9 cellular contexts compared by ENCODE assay signal in the genomic region with DNA sequence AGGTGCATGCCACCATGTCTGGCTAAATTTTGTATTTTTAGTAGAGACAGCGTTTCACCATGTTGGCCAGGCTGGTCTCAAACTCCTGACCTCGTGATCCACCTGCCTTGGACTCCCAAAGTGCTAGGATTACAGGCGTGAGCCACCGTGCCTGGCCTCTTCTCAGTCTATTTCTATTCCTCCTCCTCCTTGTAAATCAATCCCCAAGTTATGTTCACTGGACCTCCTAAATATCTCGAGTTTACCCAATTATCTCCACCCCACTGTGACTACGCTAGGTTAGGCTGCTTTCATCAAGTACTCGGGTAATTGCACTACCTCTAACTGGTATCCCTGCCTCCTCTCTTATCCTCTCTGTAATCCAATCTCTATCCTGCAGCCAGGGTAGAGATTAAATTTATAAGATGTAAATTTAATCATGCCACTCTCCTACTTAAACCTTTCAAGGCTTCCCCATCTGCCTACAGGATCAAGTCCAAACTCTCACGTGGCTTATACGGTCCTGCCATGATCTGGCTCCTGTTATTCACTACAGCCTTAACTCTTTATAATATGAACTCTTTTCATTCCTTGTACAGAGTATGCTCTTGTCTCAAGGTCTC. TPM values are rescaled to one million over a fixed set of nuclear protein-coding genes. Genes with fewer than 3 reads are reported as not detected.
DNase-seq lines count a peak whose midpoint lies in the region; ATAC-seq and TF ChIP-seq lines count a peak whose summit lies in the region.
"Had no signal": no experiment of that assay in that cellular context is flagged by ENCODE, and none has a peak within 500 bp of the region (broad histone marks: within the 10 kb centered on the region; RNA-seq: fewer than 3 reads in every experiment).

No MANE protein-coding gene starts in this region.

- WGBS in hepatocyte (ENCODE audit: low lambda C conversion rate, missing lambda C conversion rate), result 86% methylated on average over 9 of the region's 9 CpGs
- 76% methylated on average over 9 of the region's 9 CpGs for WGBS in right cardiac atrium

- no peaks in the 10 kb centered on the region for H3K9me3 ChIP-seq in hepatocyte (ENCODE audit: low read depth)
- no peaks in the 10 kb centered on the region for H3K9me3 ChIP-seq in right cardiac atrium (ENCODE audit: control insufficient read depth, low read length)
- H3K9me3 ChIP-seq: ovary had no signal

- H3K79me2 ChIP-seq in hepatocyte, result peaks cover 37% of the 10 kb centered on the region

- TF ChIP-seq CTCF in RWPE1 (conservative IDR thresholded peaks at IDR 0.05; ENCODE audit: low read depth) (no peak), hepatocyte (IDR thresholded peaks at IDR 0.05; ENCODE audit: poor library complexity) (no peak)

- H3K27me3 Mint-ChIP-seq in activated CD4-positive, alpha-beta T cell treated with anti-CD3 and anti-CD28 coated beads, Interleukin-2, amount 10 ng/mL, durations not matched to agents 24 days and 14 days, result no peaks in the 10 kb centered on the region

- ATAC-seq in stimulated activated effector memory CD8-positive, alpha-beta T cell treated with anti-CD3 and anti-CD28 coated beads, Interleukin-12 subunit alpha, Interleukin-12 subunit beta, amount 100 ng/mL, for 72 hours, result no peak
- no peak for ATAC-seq in right cardiac atrium

- H3K4me2 ChIP-seq in hepatocyte, result peak overlapping the region; percentile 86

- peaks cover 26% of the 10 kb centered on the region for H3K36me3 Mint-ChIP-seq in activated CD4-positive, alpha-beta T cell treated with anti-CD3 and anti-CD28 coated beads, Interleukin-2, amount 10 ng/mL, durations not matched to agents 24 days and 14 days (ENCODE audit: low read depth)
- peaks cover 54% of the 10 kb centered on the region for H3K36me3 Mint-ChIP-seq in stimulated activated effector memory CD8-positive, alpha-beta T cell treated with anti-CD3 and anti-CD28 coated beads, Interleukin-12 subunit alpha, Interleukin-12 subunit beta, amount 100 ng/mL, for 72 hours

- no peaks in the 10 kb centered on the region for H3K27me3 ChIP-seq in hepatocyte
- H3K27me3 ChIP-seq in right cardiac atrium (ENCODE audit: control insufficient read depth, insufficient read depth), result no peaks in the 10 kb centered on the region
- H3K27me3 ChIP-seq: ovary had no signal

- DNase-seq in activated CD4-positive, alpha-beta T cell treated with anti-CD3 and anti-CD28 coated beads, Interleukin-2, amount 10 ng/mL, durations not matched to agents 24 days and 14 days, result no peak
- no peak for DNase-seq in activated CD4-positive, alpha-beta T cell treated with anti-CD3 and anti-CD28 coated beads for 48 hours
- DNase-seq in RWPE1 (ENCODE audit: low spot score) (no peak), hepatocyte (ENCODE audit: low spot score) (no peak), NCI-H510A treated with DMSO at 0.1 percent for 48 hours (lab: John Stamatoyannopoulos, UW) (no peak), T-helper 9 cell (no peak), right cardiac atrium (no peak)
- no peak for DNase-seq in stimulated activated effector memory CD8-positive, alpha-beta T cell treated with anti-CD3 and anti-CD28 coated beads, Interleukin-12 subunit alpha, Interleukin-12 subunit beta, amount 100 ng/mL, for 72 hours (ENCODE audit: low spot score in 2 of 2)

- H3K4me3 Mint-ChIP-seq in activated CD4-positive, alpha-beta T cell treated with anti-CD3 and anti-CD28 coated beads, Interleukin-2, amount 10 ng/mL, durations not matched to agents 24 days and 14 days, result peak overlapping the region; percentile 99
- peak overlapping the region; percentile 97 for H3K4me3 Mint-ChIP-seq in stimulated activated effector memory CD8-positive, alpha-beta T cell treated with anti-CD3 and anti-CD28 coated beads, Interleukin-12 subunit alpha, Interleukin-12 subunit beta, amount 100 ng/mL, for 72 hours

- H3K9me2 ChIP-seq in hepatocyte (replicated peaks; ENCODE audit: insufficient read depth), result no peaks in the 10 kb centered on the region

- peaks cover 42% of the 10 kb centered on the region for H3K4me1 Mint-ChIP-seq in activated CD4-positive, alpha-beta T cell treated with anti-CD3 and anti-CD28 coated beads, Interleukin-2, amount 10 ng/mL, durations not matched to agents 24 days and 14 days
- peaks cover 37% of the 10 kb centered on the region for H3K4me1 Mint-ChIP-seq in stimulated activated effector memory CD8-positive, alpha-beta T cell treated with anti-CD3 and anti-CD28 coated beads, Interleukin-12 subunit alpha, Interleukin-12 subunit beta, amount 100 ng/mL, for 72 hours

- H3K27ac ChIP-seq in RWPE1, result peak overlapping the region; percentile 80
- H3K27ac ChIP-seq in hepatocyte, result peak overlapping the region; percentile 82
- no peak overlapping the region for H3K27ac ChIP-seq in right cardiac atrium (ENCODE audit: low read length)

- POLR2A ChIA-PET in RWPE1 (lab: Yijun Ruan, JAX; ENCODE audit: low non-redundant PET), result no interaction called here

- intact Hi-C loops in activated CD4-positive, alpha-beta T cell treated with anti-CD3 and anti-CD28 coated beads, Interleukin-2, amount 10 ng/mL, durations not matched to agents 24 days and 14 days (cut with micrococcal nuclease), result loop anchor here (1.0 to 10.0 kb wide), 3 partner anchors 10 to 440 kb away; partner anchors contain the start of gene RSPH9
- intact Hi-C loops in right cardiac atrium (cut with DNase I), result no loop called here

- H3K36me3 ChIP-seq in hepatocyte (replicated peaks; ENCODE audit: insufficient read depth, low read depth), result no peaks in the 10 kb centered on the region
- H3K36me3 ChIP-seq: ovary had no signal

- CTCF ChIA-PET in RWPE1 (lab: Yijun Ruan, JAX), result no interaction called here

- peak overlapping the region; percentile 88 for H2AFZ ChIP-seq in hepatocyte

- H3K27ac Mint-ChIP-seq in activated CD4-positive, alpha-beta T cell treated with anti-CD3 and anti-CD28 coated beads, Interleukin-2, amount 10 ng/mL, durations not matched to agents 24 days and 14 days, result peak overlapping the region; percentile 96
- H3K27ac Mint-ChIP-seq in stimulated activated effector memory CD8-positive, alpha-beta T cell treated with anti-CD3 and anti-CD28 coated beads, Interleukin-12 subunit alpha, Interleukin-12 subunit beta, amount 100 ng/mL, for 72 hours, result peak overlapping the region; percentile 96

- H4K20me1 ChIP-seq in hepatocyte (ENCODE audit: insufficient read depth, poor library complexity, severe bottlenecking), result no peaks in the 10 kb centered on the region

- no peak overlapping the region for H3K4me3 ChIP-seq in hepatocyte
- H3K4me3 ChIP-seq in right cardiac atrium (ENCODE audit: low read length), result no peak overlapping the region

- peaks cover 8% of the 10 kb centered on the region for H3K4me1 ChIP-seq in hepatocyte (ENCODE audit: insufficient read depth)
- peaks cover 6% of the 10 kb centered on the region for H3K4me1 ChIP-seq in right cardiac atrium (ENCODE audit: control insufficient read depth, insufficient read depth, low read length)

- H3K9me3 Mint-ChIP-seq in activated CD4-positive, alpha-beta T cell treated with anti-CD3 and anti-CD28 coated beads, Interleukin-2, amount 10 ng/mL, durations not matched to agents 24 days and 14 days, result no peaks in the 10 kb centered on the region
- H3K9me3 Mint-ChIP-seq in stimulated activated effector memory CD8-positive, alpha-beta T cell treated with anti-CD3 and anti-CD28 coated beads, Interleukin-12 subunit alpha, Interleukin-12 subunit beta, amount 100 ng/mL, for 72 hours, result no peaks in the 10 kb centered on the region

RNA-seq across cellular contexts. Expression of gene MAD2L1BP, which starts 0.8 kb away (rescaled TPM):
- total RNA-seq in activated CD4-positive, alpha-beta T cell treated with anti-CD3 and anti-CD28 coated beads, Interleukin-2, amount 10 ng/mL, durations not matched to agents 24 days and 14 days, result 36.3 and 40.2 TPM in 2 replicates
- total RNA-seq in hepatocyte (36.3 and 47.6 TPM in 2 replicates), right cardiac atrium (10 to 100 TPM; 24.4 to 25.6 (median 25.0) TPM)
- polyA plus RNA-seq in hepatocyte (32.1 and 43.8 TPM in 2 replicates), right cardiac atrium (21.6 TPM)

RNA-seq across cellular contexts. Expression of gene GTPBP2, which starts 5.7 kb away (rescaled TPM):
- total RNA-seq in activated CD4-positive, alpha-beta T cell treated with anti-CD3 and anti-CD28 coated beads, Interleukin-2, amount 10 ng/mL, durations not matched to agents 24 days and 14 days, result 69.4 and 70.3 TPM in 2 replicates
- total RNA-seq in hepatocyte (42.9 and 59.5 TPM in 2 replicates), right cardiac atrium (10 to 100 TPM; 21.8 to 30.7 (median 28.5) TPM)
- polyA plus RNA-seq in hepatocyte (21.9 and 28.7 TPM in 2 replicates), right cardiac atrium (24.6 TPM)

RNA-seq across cellular contexts. Expression of gene RSPH9, which starts 10.0 kb away (rescaled TPM):
- not detected in 2 replicates for total RNA-seq in activated CD4-positive, alpha-beta T cell treated with anti-CD3 and anti-CD28 coated beads, Interleukin-2, amount 10 ng/mL, durations not matched to agents 24 days and 14 days
- total RNA-seq in hepatocyte (0.08 and 0.73 TPM in 2 replicates), right cardiac atrium (under 1 TPM in 3 of 4 donors, not detected in 1; 0.11 to 0.18 (median 0.14) TPM)
- polyA plus RNA-seq in hepatocyte (1.8 and 2.8 TPM in 2 replicates), right cardiac atrium (0.29 TPM)

RNA-seq across cellular contexts. Expression of gene MRPS18A, which starts 52.8 kb away (rescaled TPM):
- 47.4 and 50.1 TPM in 2 replicates for total RNA-seq in activated CD4-positive, alpha-beta T cell treated with anti-CD3 and anti-CD28 coated beads, Interleukin-2, amount 10 ng/mL, durations not matched to agents 24 days and 14 days
- total RNA-seq in hepatocyte (46.1 and 53.1 TPM in 2 replicates), right cardiac atrium (10 to 100 TPM; 33.1 to 39.0 (median 34.9) TPM)
- polyA plus RNA-seq in hepatocyte (68.8 and 71.1 TPM in 2 replicates), right cardiac atrium (58.0 TPM)

RNA-seq across cellular contexts. Expression of gene POLH, which starts 58.8 kb away (rescaled TPM):
- total RNA-seq in activated CD4-positive, alpha-beta T cell treated with anti-CD3 and anti-CD28 coated beads, Interleukin-2, amount 10 ng/mL, durations not matched to agents 24 days and 14 days, result 34.2 and 37.9 TPM in 2 replicates
- total RNA-seq in hepatocyte, result 7.4 and 8.9 TPM in 2 replicates
- 5.0 and 5.1 TPM in 2 replicates for polyA plus RNA-seq in hepatocyte
- total RNA-seq in right cardiac atrium, result 1 to 10 TPM; 5.6 to 9.4 (median 8.5) TPM
- 3.1 TPM for polyA plus RNA-seq in right cardiac atrium
